Comparison of ENCODE assay signal across 2 cellular contexts in the genomic region with DNA sequence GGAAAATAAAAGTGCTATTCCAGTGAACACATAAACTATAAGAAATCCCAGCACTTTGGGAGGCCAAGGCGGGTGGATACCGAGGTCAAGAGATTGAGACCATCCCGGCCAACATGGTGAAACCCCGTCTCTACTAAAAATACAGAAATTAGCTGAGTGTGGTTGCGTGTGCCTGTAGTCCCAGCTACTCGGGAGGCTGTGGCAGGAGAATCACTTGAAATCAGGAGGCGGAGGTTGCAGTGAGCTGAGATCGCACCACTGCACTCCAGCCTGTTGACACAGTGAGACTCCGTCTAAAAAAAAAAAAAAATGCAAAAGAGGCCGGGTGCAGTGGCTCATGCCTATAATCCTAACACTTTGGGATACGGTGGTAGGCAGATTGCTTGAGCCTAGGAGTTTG. TPM values are rescaled to one million over a fixed set of nuclear protein-coding genes. Genes with fewer than 3 reads are reported as not detected.
"Had no signal": no experiment of that assay in that cellular context is flagged by ENCODE, and none has a peak within 500 bp of the region (broad histone marks: within the 10 kb centered on the region; RNA-seq: fewer than 3 reads in every experiment).

No MANE protein-coding gene starts in this region.

RNA-seq across cellular contexts. Expression of gene GPR33, which starts 57.0 kb away (rescaled TPM):
- total RNA-seq: G401, GM12878 had no signal
- polyA plus RNA-seq: GM12878 had no signal
